Comparison of ENCODE assay signal across 13 cellular contexts in genomic region chr10:132479024-132479602, GRCh38.
"Had no signal": no experiment of that assay in that cellular context is flagged by ENCODE, and none has a peak within 500 bp of the region (broad histone marks: within the 10 kb centered on the region; RNA-seq: fewer than 3 reads in every experiment).

No MANE protein-coding gene starts in this region.

- DNase-seq: activated CD4-positive, alpha-beta T cell treated with anti-CD3 and anti-CD28 coated beads, Interleukin-2, amount 10 ng/mL, durations not matched to agents 24 days and 14 days; activated CD4-positive, CD25-positive, alpha-beta regulatory T cell; activated CD8-positive, alpha-beta memory T cell treated with anti-CD3 and anti-CD28 coated beads, Interleukin-2, amount 50 U/mL, for 48 hours; activated naive CD4-positive, alpha-beta T cell treated with Interleukin-2 at 50 U/mL for 16 hours; anterior cingulate cortex; endodermal cell; heart right ventricle; stimulated activated naive CD8-positive, alpha-beta T cell treated with anti-CD3 and anti-CD28 coated beads, Interleukin-15, Interleukin-2, amounts not matched to agents 100 U/mL and 50 U/mL, for 24 hours had no signal

- H3K36me3 ChIP-seq: heart right ventricle, upper lobe of left lung had no signal

- H3K4me3 Mint-ChIP-seq: activated CD4-positive, alpha-beta T cell treated with anti-CD3 and anti-CD28 coated beads, Interleukin-2, amount 10 ng/mL, durations not matched to agents 24 days and 14 days; activated T-helper 1 cell treated with anti-CD3 and anti-CD28 coated beads, Interleukin-12 subunit alpha, Interleukin-12 subunit beta, Interleukin-2, Interleukin-4 antibody, amounts not matched to agents 30 ng/mL and 10 ng/mL and 1 ng/mL, durations not matched to agents 14 hours and 24 hours and 36 hours; endodermal cell; memory B cell; naive thymus-derived CD8-positive, alpha-beta T cell had no signal

- H3K9me3 ChIP-seq: heart right ventricle, upper lobe of left lung had no signal

- H3K27ac Mint-ChIP-seq: activated CD4-positive, alpha-beta T cell treated with anti-CD3 and anti-CD28 coated beads, Interleukin-2, amount 10 ng/mL, durations not matched to agents 24 days and 14 days; activated T-helper 1 cell treated with anti-CD3 and anti-CD28 coated beads, Interleukin-12 subunit alpha, Interleukin-12 subunit beta, Interleukin-2, Interleukin-4 antibody, amounts not matched to agents 30 ng/mL and 10 ng/mL and 1 ng/mL, durations not matched to agents 14 hours and 24 hours and 36 hours; endodermal cell; memory B cell; naive thymus-derived CD8-positive, alpha-beta T cell had no signal

- ATAC-seq: heart right ventricle; naive thymus-derived CD8-positive, alpha-beta T cell; stimulated activated naive CD8-positive, alpha-beta T cell treated with anti-CD3 and anti-CD28 coated beads, Interleukin-15, Interleukin-2, amounts not matched to agents 100 U/mL and 50 U/mL, for 24 hours had no signal

- H3K27me3 ChIP-seq: heart right ventricle, upper lobe of left lung had no signal

- H3K36me3 Mint-ChIP-seq: memory B cell; naive thymus-derived CD8-positive, alpha-beta T cell had no signal

- H3K4me1 Mint-ChIP-seq: activated CD4-positive, alpha-beta T cell treated with anti-CD3 and anti-CD28 coated beads, Interleukin-2, amount 10 ng/mL, durations not matched to agents 24 days and 14 days; endodermal cell; memory B cell had no signal

- H3K9me3 Mint-ChIP-seq: activated CD4-positive, alpha-beta T cell treated with anti-CD3 and anti-CD28 coated beads, Interleukin-2, amount 10 ng/mL, durations not matched to agents 24 days and 14 days; activated T-helper 1 cell treated with anti-CD3 and anti-CD28 coated beads, Interleukin-12 subunit alpha, Interleukin-12 subunit beta, Interleukin-2, Interleukin-4 antibody, amounts not matched to agents 30 ng/mL and 10 ng/mL and 1 ng/mL, durations not matched to agents 14 hours and 24 hours and 36 hours; memory B cell; naive thymus-derived CD8-positive, alpha-beta T cell had no signal

- H3K4me3 ChIP-seq: heart right ventricle, smooth muscle cell, upper lobe of left lung had no signal

- H3K4me2 ChIP-seq: smooth muscle cell had no signal

- H3K27ac ChIP-seq: heart right ventricle, upper lobe of left lung had no signal
